ENCODE assay signal across 19 cellular contexts in the genomic region with DNA sequence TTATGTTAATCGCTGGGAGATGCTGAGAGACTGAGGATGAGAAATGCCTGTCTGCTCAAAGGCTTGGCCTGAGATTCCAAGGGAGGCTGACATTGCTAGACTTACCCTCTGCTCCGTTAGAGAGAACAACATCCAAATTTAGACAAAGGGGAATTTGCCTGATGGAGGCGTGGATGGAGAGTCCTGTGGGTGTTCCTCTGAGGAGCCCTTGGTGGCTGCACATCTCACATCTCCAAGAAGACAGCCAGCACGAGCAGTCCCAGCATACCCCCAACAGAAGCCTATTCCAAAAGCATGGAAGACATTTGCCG. TPM values are rescaled to one million over a fixed set of nuclear protein-coding genes. Genes with fewer than 3 reads are reported as not detected.
"Had no signal": no experiment of that assay in that cellular context is flagged by ENCODE, and none has a peak within 500 bp of the region (broad histone marks: within the 10 kb centered on the region; RNA-seq: fewer than 3 reads in every experiment).

No MANE protein-coding gene starts in this region.

- H3K27me3 ChIP-seq: adrenal gland, right lobe of liver, suprapubic skin, upper lobe of left lung had no signal

- H3K4me3 ChIP-seq: adrenal gland, lung, psoas muscle, right lobe of liver, suprapubic skin, upper lobe of left lung had no signal

- H3K36me3 ChIP-seq: adrenal gland, right lobe of liver, suprapubic skin, upper lobe of left lung had no signal

- H3K27ac ChIP-seq: adrenal gland, psoas muscle, right lobe of liver, suprapubic skin, upper lobe of left lung had no signal

- H3K9me3 ChIP-seq: adrenal gland, psoas muscle, right lobe of liver, suprapubic skin, upper lobe of left lung had no signal

- DNase-seq: activated CD4-positive, alpha-beta memory T cell treated with anti-CD3 and anti-CD28 coated beads, Interleukin-2, amount 10 ng/mL, durations not matched to agents 7 days and 5 days; activated CD4-positive, alpha-beta T cell treated with anti-CD3 and anti-CD28 coated beads for 4 hours; activated effector memory CD4-positive, alpha-beta T cell treated with anti-CD3 and anti-CD28 coated beads, Interleukin-2, amount 50 U/mL, for 16 hours; activated T-cell treated with anti-CD3 and anti-CD28 coated beads, Interleukin-2, amount 50 U/mL, for 48 hours; adrenal gland; effector memory CD4-positive, alpha-beta T cell; foreskin melanocyte; head of caudate nucleus; natural killer cell; psoas muscle; right lobe of liver; T-helper 2 cell; upper lobe of left lung had no signal

- H3K4me1 ChIP-seq: adrenal gland, right lobe of liver had no signal

RNA-seq across cellular contexts. Expression of gene KIAA2012, which starts 58.1 kb away (rescaled TPM):
- total RNA-seq: activated CD4-positive, alpha-beta memory T cell treated with anti-CD3 and anti-CD28 coated beads, Interleukin-2, amount 10 ng/mL, durations not matched to agents 7 days and 5 days; adrenal gland; fibroblast of lung; mucosa of gallbladder; natural killer cell; osteoblast; WTC11 had no signal
